Comparison of ENCODE assay signal across 18 cellular contexts in genomic region chr22:44408227-44409192, GRCh38.
"Had no signal": no experiment of that assay in that cellular context is flagged by ENCODE, and none has a peak within 500 bp of the region (broad histone marks: within the 10 kb centered on the region; RNA-seq: fewer than 3 reads in every experiment).

No MANE protein-coding gene starts in this region.

- H3K79me2 ChIP-seq: hepatocyte had no signal

- H3K27ac ChIP-seq: dorsolateral prefrontal cortex, gastroesophageal sphincter, hepatocyte, left ventricle myocardium inferior, ovary, thyroid gland, uterus had no signal

- H3K4me3 Mint-ChIP-seq: activated naive CD4-positive, alpha-beta T cell treated with anti-CD3 and anti-CD28 coated beads for 36 hours; activated naive CD8-positive, alpha-beta T cell treated with anti-CD3 and anti-CD28 coated beads, Interleukin-2, amount 50 U/mL, for 24 hours; nephron progenitor cell had no signal

- H3K36me3 ChIP-seq: gastroesophageal sphincter, left ventricle myocardium inferior, ovary, thyroid gland, uterus had no signal

- H3K9me3 ChIP-seq: gastroesophageal sphincter, left ventricle myocardium inferior, ovary, thyroid gland, uterus had no signal

- H3K4me2 ChIP-seq: hepatocyte had no signal

- H2AFZ ChIP-seq: hepatocyte had no signal

- H3K9me3 Mint-ChIP-seq: activated naive CD4-positive, alpha-beta T cell treated with anti-CD3 and anti-CD28 coated beads for 36 hours; activated naive CD8-positive, alpha-beta T cell treated with anti-CD3 and anti-CD28 coated beads, Interleukin-2, amount 50 U/mL, for 24 hours; nephron progenitor cell had no signal

- DNase-seq: activated CD4-positive, CD25-positive, alpha-beta regulatory T cell treated with anti-CD3 and anti-CD28 coated beads, Interleukin-2, amount 50 U/mL, for 72 hours; activated naive CD4-positive, alpha-beta T cell treated with anti-CD3 and anti-CD28 coated beads for 36 hours; activated naive CD8-positive, alpha-beta T cell treated with anti-CD3 and anti-CD28 coated beads, Interleukin-2, amount 50 U/mL, for 24 hours; activated T-cell treated with anti-CD3 and anti-CD28 coated beads for 4 hours; erythroblast; mesendoderm; nephron progenitor cell; stimulated activated CD4-positive, alpha-beta T cell treated with anti-CD3 and anti-CD28 coated beads, Interleukin-12 subunit alpha, Interleukin-12 subunit beta, amount 100 ng/mL, for 4 hours; stimulated activated CD4-positive, alpha-beta T cell treated with anti-CD3 and anti-CD28 coated beads, Interleukin-2, amount 100 ng/mL, for 24 hours; thyroid gland; uterus had no signal

- H3K4me1 ChIP-seq: thyroid gland, uterus had no signal

- H3K27me3 ChIP-seq: hepatocyte, ovary, thyroid gland, uterus had no signal

- ATAC-seq: activated naive CD8-positive, alpha-beta T cell treated with anti-CD3 and anti-CD28 coated beads, Interleukin-2, amount 50 U/mL, for 24 hours; gastroesophageal sphincter had no signal

- H3K4me1 Mint-ChIP-seq: activated naive CD8-positive, alpha-beta T cell treated with anti-CD3 and anti-CD28 coated beads, Interleukin-2, amount 50 U/mL, for 24 hours had no signal

- FAIRE-seq: astrocyte, keratinocyte had no signal

- H3K4me3 ChIP-seq: dorsolateral prefrontal cortex, gastroesophageal sphincter, hepatocyte, left ventricle myocardium inferior, ovary, thyroid gland, uterus had no signal

- H3K27ac Mint-ChIP-seq: activated naive CD4-positive, alpha-beta T cell treated with anti-CD3 and anti-CD28 coated beads for 36 hours; activated naive CD8-positive, alpha-beta T cell treated with anti-CD3 and anti-CD28 coated beads, Interleukin-2, amount 50 U/mL, for 24 hours; nephron progenitor cell had no signal

- H3K27me3 Mint-ChIP-seq: activated naive CD8-positive, alpha-beta T cell treated with anti-CD3 and anti-CD28 coated beads, Interleukin-2, amount 50 U/mL, for 24 hours had no signal
